Comparison of ENCODE assay signal across 11 cellular contexts in the genomic region with DNA sequence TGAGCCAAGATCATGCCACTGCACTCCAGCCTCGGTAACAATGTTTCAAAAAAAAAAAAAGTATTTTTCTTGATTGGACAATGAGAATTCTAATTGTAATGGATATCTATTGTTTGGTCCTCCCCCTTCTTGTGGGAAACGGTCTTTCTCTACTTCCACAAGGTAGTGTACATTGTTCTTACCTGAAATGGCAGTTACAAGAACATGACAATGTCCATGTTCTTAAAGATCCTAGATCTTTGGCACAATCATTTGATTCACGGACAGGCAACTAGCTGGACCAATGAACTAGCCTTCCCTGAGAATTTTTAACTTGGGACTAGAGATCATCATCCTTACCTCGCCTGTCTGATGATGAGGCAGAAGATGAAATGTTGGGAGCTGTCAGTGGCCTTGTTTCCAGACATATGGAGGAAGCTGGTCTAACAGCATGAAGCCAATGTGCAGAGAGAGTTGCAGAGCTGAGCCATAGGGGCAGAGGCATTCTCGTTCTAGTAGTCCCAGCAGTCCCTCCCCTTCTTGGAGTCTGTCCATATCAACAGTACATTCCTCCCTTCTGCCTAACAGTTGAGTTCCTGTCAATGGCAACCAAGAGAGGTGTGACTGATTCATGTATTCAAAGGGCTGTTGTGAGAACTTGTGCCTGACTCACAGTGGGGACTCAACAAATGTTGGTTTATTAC. TPM values are rescaled to one million over a fixed set of nuclear protein-coding genes. Genes with fewer than 3 reads are reported as not detected.
DNase-seq lines count a peak whose midpoint lies in the region; FAIRE-seq and TF ChIP-seq lines count a peak whose summit lies in the region.
"Had no signal": no experiment of that assay in that cellular context is flagged by ENCODE, and none has a peak within 500 bp of the region (broad histone marks: within the 10 kb centered on the region; RNA-seq: fewer than 3 reads in every experiment).

No MANE protein-coding gene starts in this region.

- 78 to 84% (median 83%) methylated on average over 5 of the region's 5 CpGs for WGBS in small intestine, 3 donors

- CTCF ChIA-PET in GM10248 (lab: Yijun Ruan, JAX) = interaction anchor here (1.1 to 1.3 kb wide), 2 partner anchors 9 to 67 kb away, joined by 3 to 4 read pairs; no protein-coding TSS in a partner anchor

- H3K27ac ChIP-seq in small intestine (ENCODE audit: low read depth in 1 of 2, low read length in 1 of 2) = no peak overlapping the region

- no peak overlapping the region for H3K4me3 ChIP-seq in fibroblast of pulmonary artery (replicated peaks; ENCODE audit: low read depth, low read length)
- H3K4me3 ChIP-seq in small intestine (ENCODE audit: low read depth in 1 of 2, low read length in 2 of 2) = no peak overlapping the region
- H3K4me3 ChIP-seq: upper lobe of left lung had no signal

- H3K4me1 ChIP-seq in small intestine (ENCODE audit: control insufficient read depth in 2 of 2, insufficient read depth in 1 of 2, low read depth in 1 of 2, low read length in 1 of 2) = no peaks in the 10 kb centered on the region

- H3K36me3 ChIP-seq in small intestine (ENCODE audit: control insufficient read depth in 2 of 2, insufficient read depth in 2 of 2, low read length in 2 of 2) = no peaks in the 10 kb centered on the region
- H3K36me3 ChIP-seq: upper lobe of left lung had no signal

- peak; percentile 53 for DNase-seq in activated CD8-positive, alpha-beta memory T cell treated with anti-CD3 and anti-CD28 coated beads for 24 hours
- DNase-seq in activated CD8-positive, alpha-beta memory T cell treated with anti-CD3 and anti-CD28 coated beads, Interleukin-2, amount 50 U/mL, for 4 hours = no peak
- peak; percentile 70 for DNase-seq in RKO (ENCODE audit: low spot score)
- DNase-seq in fibroblast of pulmonary artery (ENCODE audit: low read depth) = peak; percentile 84
- peak; percentile 70 for DNase-seq in small intestine
- DNase-seq in occipital lobe (lab: John Stamatoyannopoulos, UW) = no peak
- DNase-seq in GM10248 (ENCODE audit: extremely low spot score) = no peak
- no peak for DNase-seq in OCI-M2 (lab: John Stamatoyannopoulos, UW; ENCODE audit: unreplicated experiment)
- DNase-seq: activated B cell treated with CpG ODN at 0.5 μM for 24 hours had no signal

- no peak for FAIRE-seq in small intestine (lab: Jason Lieb, UNC)

- H3K9me3 ChIP-seq in small intestine (ENCODE audit: control insufficient read depth, low read depth) = no peaks in the 10 kb centered on the region
- H3K9me3 ChIP-seq: upper lobe of left lung had no signal

- H3K27me3 ChIP-seq in small intestine (ENCODE audit: control insufficient read depth in 2 of 2, insufficient read depth in 2 of 2, low read length in 2 of 2) = no peaks in the 10 kb centered on the region
- H3K27me3 ChIP-seq: upper lobe of left lung had no signal

- TF ChIP-seq CTCF in fibroblast of pulmonary artery (IDR thresholded peaks at IDR 0.05; ENCODE audit: low read length, missing control alignments) (no peak), GM10248 (IDR thresholded peaks at IDR 0.05; ENCODE audit: control extremely low read depth, extremely low read depth, low read depth, missing control alignments) (no peak)

- POLR2A ChIA-PET in GM10248 (lab: Yijun Ruan, JAX) = no interaction called here

RNA-seq across cellular contexts. Expression of gene MARCHF6, which starts 2.2 kb away (rescaled TPM):
- polyA plus RNA-seq in small intestine = 100 to 1,000 TPM in 1 of 3 donors, 10 to 100 TPM in 2; 39.6 to 109 (median 59.2) TPM
- total RNA-seq in occipital lobe = 245 TPM

RNA-seq across cellular contexts. Expression of gene CMBL, which starts 43.6 kb away (rescaled TPM):
- 100 to 1,000 TPM in 2 of 3 donors, 10 to 100 TPM in 1; 93.7 to 516 (median 230) TPM for polyA plus RNA-seq in small intestine
- 3.9 TPM for total RNA-seq in occipital lobe
- total RNA-seq: activated B cell treated with CpG ODN at 0.5 μM for 24 hours had no signal
- polyA plus RNA-seq: IgD-negative memory B cell had no signal

Comparison
In these comparisons a context has a peak if more than half of its experiments do, and no peak if none do; other contexts are left out.
1. DNase-seq: peak in activated CD8-positive, alpha-beta memory T cell treated with anti-CD3 and anti-CD28 coated beads for 24 hours (single experiment), RKO (single experiment), fibroblast of pulmonary artery (single experiment) and small intestine (single experiment); none in activated CD8-positive, alpha-beta memory T cell treated with anti-CD3 and anti-CD28 coated beads, Interleukin-2, amount 50 U/mL, for 4 hours (single experiment), occipital lobe (single experiment), GM10248 (single experiment) and OCI-M2 (single experiment).